Comparison of ENCODE assay signal across 9 cellular contexts in the genomic region with DNA sequence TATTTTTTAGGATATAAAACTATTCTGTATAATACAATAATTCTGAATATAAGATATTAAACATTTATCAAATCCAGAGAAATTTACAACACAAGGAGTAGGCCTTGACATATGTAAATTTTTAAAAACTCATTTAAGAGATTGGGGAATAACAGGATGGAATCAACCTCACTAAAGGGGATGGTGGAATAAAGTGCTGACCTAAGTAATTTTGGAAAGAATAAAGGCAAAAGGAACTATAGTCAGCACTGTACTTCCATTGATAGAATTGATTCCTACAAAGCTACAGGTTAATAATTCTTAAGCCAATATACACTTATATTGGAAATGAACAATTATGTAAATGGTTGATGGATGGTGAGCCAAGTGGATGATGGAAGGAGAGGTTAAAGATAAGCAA.
"Had no signal": no experiment of that assay in that cellular context is flagged by ENCODE, and none has a peak within 500 bp of the region (broad histone marks: within the 10 kb centered on the region; RNA-seq: fewer than 3 reads in every experiment).

No MANE protein-coding gene starts in this region.

- H3K9me3 Mint-ChIP-seq: GM23338 had no signal

- ATAC-seq: GM23338, HCT116 had no signal

- H3K4me2 ChIP-seq: GM23338 had no signal

- DNase-seq: H7, HFFc6, Kasumi-1, KG1 had no signal

- H3K4me1 Mint-ChIP-seq: IgD-negative memory B cell had no signal

- H3K36me3 Mint-ChIP-seq: IgD-negative memory B cell had no signal

- H3K4me3 ChIP-seq: GM23338, HAP-1 had no signal

- H3K36me3 ChIP-seq: HAP-1 had no signal

- H3K27ac Mint-ChIP-seq: GM23338, HFFc6, IgD-negative memory B cell had no signal

- H3K4me3 Mint-ChIP-seq: GM23338, HFFc6, IgD-negative memory B cell had no signal

- H3K9me3 ChIP-seq: HAP-1 had no signal

- H2AFZ ChIP-seq: GM23338 had no signal

- H3K27me3 Mint-ChIP-seq: IgD-negative memory B cell had no signal

- H3K4me1 ChIP-seq: HAP-1 had no signal

- H3K27ac ChIP-seq: HL-60 had no signal
